Comparison of ENCODE assay signal across 23 cellular contexts in the genomic region with DNA sequence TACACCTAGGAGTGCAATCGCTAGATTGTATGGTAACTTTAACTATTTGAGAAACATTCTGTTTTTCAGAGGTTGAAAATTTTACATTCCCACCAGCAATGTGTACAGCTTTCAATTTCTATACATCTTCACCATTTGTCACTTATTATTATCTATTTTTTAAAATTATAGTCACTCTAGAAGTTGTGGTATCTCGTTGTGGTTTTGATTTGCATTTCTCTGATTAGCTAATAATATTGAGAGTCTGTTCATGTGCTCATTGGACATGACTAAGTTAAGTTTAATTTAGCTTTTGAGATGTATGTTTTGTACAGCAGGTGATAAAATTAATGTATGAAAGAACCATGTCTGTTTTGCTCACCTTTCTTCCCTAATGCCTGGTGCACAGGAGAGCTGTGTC.
"Had no signal": no experiment of that assay in that cellular context is flagged by ENCODE, and none has a peak within 500 bp of the region (broad histone marks: within the 10 kb centered on the region; RNA-seq: fewer than 3 reads in every experiment).

No MANE protein-coding gene starts in this region.

- ATAC-seq: natural killer cell; right cardiac atrium; sciatic nerve; stimulated activated effector memory CD8-positive, alpha-beta T cell treated with anti-CD3 and anti-CD28 coated beads, Interleukin-12 subunit alpha, Interleukin-12 subunit beta, amount 100 ng/mL, for 72 hours had no signal

- H3K4me1 ChIP-seq: neural progenitor cell had no signal

- H3K4me2 ChIP-seq: neural progenitor cell had no signal

- H3K9me3 ChIP-seq: left ventricle myocardium inferior, neutrophil, ovary, prostate gland, tibial nerve, uterus had no signal

- H3K4me3 ChIP-seq: left ventricle myocardium inferior, lung, neural progenitor cell, ovary, prostate gland, skin epidermis, tibial nerve, uterus had no signal

- H3K27me3 ChIP-seq: neural progenitor cell, neutrophil, ovary, tibial nerve, uterus had no signal

- DNase-seq: islet precursor cell; left ventricle myocardium inferior; mesendoderm; naive B cell; natural killer cell; nephron progenitor cell; occipital lobe; ovary; retina; right cardiac atrium; stimulated activated CD4-positive, alpha-beta T cell treated with anti-CD3 and anti-CD28 coated beads, Interleukin-12 subunit alpha, Interleukin-12 subunit beta, amount 100 ng/mL, for 4 hours; stimulated activated CD4-positive, alpha-beta T cell treated with anti-CD3 and anti-CD28 coated beads, Interleukin-15, amount 100 ng/mL, for 24 hours; stimulated activated CD4-positive, alpha-beta T cell treated with anti-CD3 and anti-CD28 coated beads, Interleukin-4, amount 100 ng/mL, for 24 hours; stimulated activated naive CD4-positive, alpha-beta T cell; uterus had no signal

- H3K27ac ChIP-seq: left ventricle myocardium inferior, neural progenitor cell, neutrophil, ovary, skin epidermis, tibial nerve, uterus had no signal

- H3K36me3 ChIP-seq: left ventricle myocardium inferior, neural progenitor cell, neutrophil, ovary, prostate gland, tibial nerve, uterus had no signal

- H2AFZ ChIP-seq: neural progenitor cell had no signal
